In the genomic region with DNA sequence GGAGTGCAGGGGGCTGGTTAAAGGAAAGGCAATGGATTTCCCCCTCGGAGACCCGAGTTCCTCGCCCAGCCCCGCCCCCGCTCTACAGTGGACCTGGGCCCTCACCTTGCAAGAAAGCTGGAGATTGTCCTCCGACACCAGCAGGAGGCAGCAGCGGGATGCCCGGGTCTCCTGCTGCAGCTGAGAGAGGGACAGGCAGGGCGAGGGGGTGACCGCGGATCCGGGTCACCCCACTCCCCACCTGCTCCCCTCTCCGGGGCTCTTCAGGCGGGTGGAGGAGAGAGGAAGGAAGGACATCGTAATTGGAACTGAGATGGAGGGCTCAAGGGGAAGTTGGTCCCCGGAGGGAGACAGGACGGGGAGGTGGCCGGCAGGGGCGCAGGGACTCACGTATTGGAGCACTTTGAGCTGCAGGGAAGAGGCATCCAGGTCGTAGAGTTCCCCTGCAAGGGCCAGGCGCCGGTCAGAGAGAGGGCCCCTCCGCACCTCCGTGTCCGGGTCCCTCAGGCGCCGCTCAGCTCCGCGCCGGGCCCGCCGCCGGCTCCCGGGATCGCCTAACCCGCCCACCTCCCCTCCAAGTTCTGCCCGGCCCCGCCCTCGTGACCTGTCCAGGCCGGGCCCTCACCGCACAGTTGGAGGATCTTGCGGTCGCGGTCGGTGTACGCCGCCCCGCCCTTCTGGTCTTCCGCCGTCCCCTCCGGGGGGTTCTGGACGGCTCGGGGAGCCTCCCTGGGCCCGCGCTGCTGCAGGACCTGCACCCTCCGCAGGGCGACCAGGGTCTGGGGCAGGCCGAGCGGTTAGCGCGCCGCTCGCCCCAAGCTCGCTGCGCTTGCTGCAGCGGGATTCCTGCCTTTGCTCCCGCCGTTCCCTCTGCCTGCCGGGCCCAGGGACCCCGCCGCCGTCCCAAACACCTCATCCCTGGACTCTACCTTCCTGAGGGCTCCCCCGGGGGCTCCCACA, we compare ENCODE assay signal across 8 cellular contexts.
DNase-seq lines count a peak whose midpoint lies in the region; FAIRE-seq and TF ChIP-seq lines count a peak whose summit lies in the region.

No MANE protein-coding gene starts in this region.

- H3K36me3 ChIP-seq in BE2C (peaks cover 31% of the 10 kb centered on the region), neuronal stem cell (replicated peaks in 1 of 2; ENCODE audit: control insufficient read depth in 2 of 2, insufficient read depth in 2 of 2, low read length in 2 of 2) (no peaks in the 10 kb centered on the region)

- WGBS in neuronal stem cell (ENCODE audit: extremely low coverage in 2 of 2, insufficient read length in 2 of 2, insufficient replicate concordance in 1 of 2), 2 donors: no CpG with 5 or more reads among the region's 74 CpGs

- H3K4ac ChIP-seq in neuronal stem cell (ENCODE audit: low read length): no peak overlapping the region

- H2BK120ac ChIP-seq in neuronal stem cell (ENCODE audit: low read depth, low read length): peak overlapping the region; percentile 79

- peak overlapping the region; percentile 75 for H3K23ac ChIP-seq in neuronal stem cell (ENCODE audit: low read depth, low read length, poor library complexity)

- H3K79me1 ChIP-seq in neuronal stem cell (ENCODE audit: low read depth, low read length): no peaks in the 10 kb centered on the region

- H2BK12ac ChIP-seq in neuronal stem cell (ENCODE audit: low read length): no peak overlapping the region

- H3K9me3 ChIP-seq in BE2C (no peaks in the 10 kb centered on the region), neuronal stem cell (replicated peaks in 1 of 2; ENCODE audit: control insufficient read depth in 2 of 2, insufficient read depth in 1 of 2, low read depth in 1 of 2, low read length in 2 of 2) (no peaks in the 10 kb centered on the region)

- peak overlapping the region; percentile 40 for H2BK15ac ChIP-seq in neuronal stem cell (ENCODE audit: low read length)

- no peak overlapping the region for H4K8ac ChIP-seq in neuronal stem cell (ENCODE audit: low read depth, low read length)

- H3K27me3 ChIP-seq in BE2C (no peaks in the 10 kb centered on the region), neuronal stem cell (ENCODE audit: control insufficient read depth in 3 of 3, insufficient read depth in 3 of 3, low read depth in 1 of 3, low read length in 3 of 3) (peaks cover 9 to 95% (median 50%) of the 10 kb centered on the region in 3 experiments)

- no peak for FAIRE-seq in RCC 7860 (lab: Jason Lieb, UNC)

- H3K14ac ChIP-seq in neuronal stem cell (ENCODE audit: low read length): peak overlapping the region; percentile 50

- H3K18ac ChIP-seq in neuronal stem cell (ENCODE audit: low read length): peak overlapping the region; percentile 81

- peak overlapping the region; percentile 68 for H3K9ac ChIP-seq in neuronal stem cell (ENCODE audit: low read depth, low read length, poor library complexity)

- H2AK5ac ChIP-seq in neuronal stem cell (ENCODE audit: low read depth, low read length): peak overlapping the region; percentile 60

- peak; percentile 44 for DNase-seq in BE2C
- peak; percentile 88 for DNase-seq in HuH-7.5 (ENCODE audit: low spot score)
- DNase-seq in activated CD4-positive, alpha-beta T cell treated with anti-CD3 and anti-CD28 coated beads, Interleukin-2, amount 50 U/mL, for 48 hours: peak; percentile 62 to 66
- peak; percentile 36 to 40 for DNase-seq in erythroblast (lab: John Stamatoyannopoulos, UW)
- peak; percentile 63 for DNase-seq in neuronal stem cell (ENCODE audit: low spot score)
- DNase-seq in KG1 (lab: John Stamatoyannopoulos, UW): no peak
- no peak for DNase-seq in NCI-H524 treated with DMSO at 0.1 percent for 48 hours (lab: John Stamatoyannopoulos, UW)
- no peak for DNase-seq in RCC 7860 (ENCODE audit: low spot score)

- H2AFZ ChIP-seq in neuronal stem cell (ENCODE audit: low read length): peak overlapping the region; percentile 90

- peak overlapping the region; percentile 85 for H3K4me2 ChIP-seq in neuronal stem cell (ENCODE audit: insufficient read depth, low read length, poor library complexity, severe bottlenecking)

- H3K27ac ChIP-seq in neuronal stem cell (replicated peaks; ENCODE audit: low read length): no peak overlapping the region

- H3K4me1 ChIP-seq in BE2C (no peaks in the 10 kb centered on the region), neuronal stem cell (ENCODE audit: control insufficient read depth in 2 of 2, insufficient read depth in 1 of 2, low read depth in 1 of 2, low read length in 2 of 2) (peaks cover 0 to 23% of the 10 kb centered on the region in 2 donors)

- H4K91ac ChIP-seq in neuronal stem cell (ENCODE audit: low read depth, low read length, poor library complexity): no peak overlapping the region

- no peak overlapping the region for H2BK5ac ChIP-seq in neuronal stem cell (ENCODE audit: low read length)

- no peak for TF ChIP-seq POLR2A in erythroblast (IDR thresholded peaks at IDR 0.05; ENCODE audit: low read length)

- TF ChIP-seq CTCF in BE2C (IDR thresholded peaks at IDR 0.05; ENCODE audit: low read depth, low read length): peak; percentile 38

- H3K4me3 ChIP-seq in BE2C (ENCODE audit: low read depth, low read length) (no peak overlapping the region), neuronal stem cell (ENCODE audit: low read length in 2 of 2) (peak overlapping the region; percentile 12 to 83)

Comparison
In these comparisons a context has a peak if more than half of its experiments do, and no peak if none do; other contexts are left out.
1. DNase-seq: peak in BE2C (single experiment), HuH-7.5 (single experiment), activated CD4-positive, alpha-beta T cell treated with anti-CD3 and anti-CD28 coated beads, Interleukin-2, amount 50 U/mL, for 48 hours (2 of 2), erythroblast (2 of 2) and neuronal stem cell (single experiment); none in KG1 (single experiment), NCI-H524 treated with DMSO at 0.1 percent for 48 hours (single experiment) and RCC 7860 (single experiment).